Comparison of ENCODE assay signal across 1 cellular context in the genomic region with DNA sequence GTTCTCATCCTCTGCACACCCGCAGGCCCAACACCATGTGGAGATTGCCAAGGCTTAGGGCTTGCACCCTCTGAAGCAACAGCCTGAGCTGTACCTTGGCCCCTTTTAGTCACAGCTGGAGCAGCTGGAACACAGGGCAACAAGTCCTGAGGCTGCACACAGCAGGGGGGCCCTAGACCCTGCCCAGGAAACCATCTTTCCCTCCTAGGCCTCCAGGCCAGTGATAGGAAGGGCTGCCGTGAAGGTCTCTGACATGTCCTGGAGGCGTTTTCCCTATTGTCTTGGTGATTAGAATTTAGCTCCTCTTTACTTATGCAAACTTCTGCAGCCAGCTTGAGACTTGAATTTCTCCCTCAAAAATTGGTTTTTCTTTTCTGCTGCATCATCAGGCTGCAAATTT.
TF ChIP-seq lines count a peak whose summit lies in the region.

No MANE protein-coding gene starts in this region.

TF ChIP-seq in GM23338, 12 proteins besides CTCF, POLR2A, EP300 and RAD21 (continued from another document):
- TF ChIP-seq, protein P1, sequence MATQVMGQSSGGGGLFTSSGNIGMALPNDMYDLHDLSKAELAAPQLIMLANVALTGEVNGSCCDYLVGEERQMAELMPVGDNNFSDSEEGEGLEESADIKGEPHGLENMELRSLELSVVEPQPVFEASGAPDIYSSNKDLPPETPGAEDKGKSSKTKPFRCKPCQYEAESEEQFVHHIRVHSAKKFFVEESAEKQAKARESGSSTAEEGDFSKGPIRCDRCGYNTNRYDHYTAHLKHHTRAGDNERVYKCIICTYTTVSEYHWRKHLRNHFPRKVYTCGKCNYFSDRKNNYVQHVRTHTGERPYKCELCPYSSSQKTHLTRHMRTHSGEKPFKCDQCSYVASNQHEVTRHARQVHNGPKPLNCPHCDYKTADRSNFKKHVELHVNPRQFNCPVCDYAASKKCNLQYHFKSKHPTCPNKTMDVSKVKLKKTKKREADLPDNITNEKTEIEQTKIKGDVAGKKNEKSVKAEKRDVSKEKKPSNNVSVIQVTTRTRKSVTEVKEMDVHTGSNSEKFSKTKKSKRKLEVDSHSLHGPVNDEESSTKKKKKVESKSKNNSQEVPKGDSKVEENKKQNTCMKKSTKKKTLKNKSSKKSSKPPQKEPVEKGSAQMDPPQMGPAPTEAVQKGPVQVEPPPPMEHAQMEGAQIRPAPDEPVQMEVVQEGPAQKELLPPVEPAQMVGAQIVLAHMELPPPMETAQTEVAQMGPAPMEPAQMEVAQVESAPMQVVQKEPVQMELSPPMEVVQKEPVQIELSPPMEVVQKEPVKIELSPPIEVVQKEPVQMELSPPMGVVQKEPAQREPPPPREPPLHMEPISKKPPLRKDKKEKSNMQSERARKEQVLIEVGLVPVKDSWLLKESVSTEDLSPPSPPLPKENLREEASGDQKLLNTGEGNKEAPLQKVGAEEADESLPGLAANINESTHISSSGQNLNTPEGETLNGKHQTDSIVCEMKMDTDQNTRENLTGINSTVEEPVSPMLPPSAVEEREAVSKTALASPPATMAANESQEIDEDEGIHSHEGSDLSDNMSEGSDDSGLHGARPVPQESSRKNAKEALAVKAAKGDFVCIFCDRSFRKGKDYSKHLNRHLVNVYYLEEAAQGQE (IDR thresholded peaks at IDR 0.05; ENCODE audit: unreplicated experiment): no peak
- TF ChIP-seq, protein P2, sequence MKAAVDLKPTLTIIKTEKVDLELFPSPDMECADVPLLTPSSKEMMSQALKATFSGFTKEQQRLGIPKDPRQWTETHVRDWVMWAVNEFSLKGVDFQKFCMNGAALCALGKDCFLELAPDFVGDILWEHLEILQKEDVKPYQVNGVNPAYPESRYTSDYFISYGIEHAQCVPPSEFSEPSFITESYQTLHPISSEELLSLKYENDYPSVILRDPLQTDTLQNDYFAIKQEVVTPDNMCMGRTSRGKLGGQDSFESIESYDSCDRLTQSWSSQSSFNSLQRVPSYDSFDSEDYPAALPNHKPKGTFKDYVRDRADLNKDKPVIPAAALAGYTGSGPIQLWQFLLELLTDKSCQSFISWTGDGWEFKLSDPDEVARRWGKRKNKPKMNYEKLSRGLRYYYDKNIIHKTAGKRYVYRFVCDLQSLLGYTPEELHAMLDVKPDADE (IDR thresholded peaks at IDR 0.05): no peak
